ENCODE assay signal across 26 cellular contexts in the genomic region with DNA sequence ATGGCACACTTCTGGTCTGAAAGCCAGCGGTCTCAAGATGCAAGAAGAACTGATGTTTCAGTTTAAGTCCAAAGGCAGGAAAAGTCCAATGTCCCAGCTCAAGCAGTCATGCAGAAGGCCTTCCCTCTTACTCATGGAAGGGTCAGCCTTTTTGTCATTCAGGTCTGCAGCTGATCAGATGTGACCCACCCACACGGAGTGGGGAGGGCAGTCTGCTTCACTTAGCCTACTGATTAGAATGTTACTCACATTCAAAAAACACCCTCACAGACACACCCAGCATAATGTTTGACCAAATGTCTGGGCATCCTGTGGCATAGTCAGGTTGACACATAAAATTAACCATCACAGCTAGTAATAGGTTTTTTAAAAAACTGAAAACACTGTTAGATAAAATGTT.
"Had no signal": no experiment of that assay in that cellular context is flagged by ENCODE, and none has a peak within 500 bp of the region (broad histone marks: within the 10 kb centered on the region; RNA-seq: fewer than 3 reads in every experiment).

No MANE protein-coding gene starts in this region.

- DNase-seq: dorsolateral prefrontal cortex; effector CD8-positive, alpha-beta T cell; immature natural killer cell; kidney; left colon; left ventricle myocardium superior; mesenchymal stem cell; midbrain; naive B cell; occipital lobe; stimulated activated CD4-positive, alpha-beta T cell treated with anti-CD3 and anti-CD28 coated beads, Interleukin-2, amount 100 ng/mL, for 24 hours; stimulated activated CD4-positive, alpha-beta T cell treated with anti-CD3 and anti-CD28 coated beads, Interleukin-4, amount 100 ng/mL, for 4 hours; stimulated activated naive B cell treated with anti-CD40 and anti-IgM and Interleukin-4, amounts not matched to agents 10 μg/mL and 1 μg/mL and 100 μg/mL, for 72 hours; stimulated activated naive CD8-positive, alpha-beta T cell treated with anti-CD3 and anti-CD28 coated beads, Interleukin-15, amount 100 ng/mL, for 72 hours; testis; upper lobe of right lung had no signal

- H3K27me3 ChIP-seq: gastroesophageal sphincter, testis, tibial nerve, upper lobe of right lung, vagina had no signal

- H3K9me3 ChIP-seq: gastroesophageal sphincter, prostate gland, testis, tibial nerve, upper lobe of right lung, vagina had no signal

- H3K4me3 ChIP-seq: coronary artery, dorsolateral prefrontal cortex, gastroesophageal sphincter, lung, prostate gland, skin epidermis, testis, tibial nerve, upper lobe of right lung, vagina had no signal

- H2AFZ ChIP-seq: parathyroid adenoma had no signal

- H3K79me2 ChIP-seq: parathyroid adenoma had no signal

- H3K27ac ChIP-seq: coronary artery, dorsolateral prefrontal cortex, gastroesophageal sphincter, parathyroid adenoma, prostate gland, skin epidermis, testis, tibial nerve, upper lobe of right lung, vagina had no signal

- H3K9ac ChIP-seq: parathyroid adenoma had no signal

- H3K4me1 ChIP-seq: prostate gland, testis, upper lobe of right lung had no signal

- H3K36me3 ChIP-seq: prostate gland had no signal

- ATAC-seq: esophagus mucosa; gastroesophageal sphincter; left colon; left ventricle myocardium superior; sciatic nerve; stimulated activated naive B cell treated with anti-CD40 and anti-IgM and Interleukin-4, amounts not matched to agents 10 μg/mL and 1 μg/mL and 100 μg/mL, for 72 hours; stimulated activated naive CD8-positive, alpha-beta T cell treated with anti-CD3 and anti-CD28 coated beads, Interleukin-15, amount 100 ng/mL, for 72 hours; upper lobe of right lung had no signal
